In genomic region chr12:54562720-54563356, GRCh38 we compare ENCODE assay signal across 33 cellular contexts. TPM values are rescaled to one million over a fixed set of nuclear protein-coding genes. Genes with fewer than 3 reads are reported as not detected.
A peak's percentile ranks its signal among the peaks of the same experiment; 100 is the strongest.
DNase-seq lines count a peak whose midpoint lies in the region; ATAC-seq, FAIRE-seq and TF ChIP-seq lines count a peak whose summit lies in the region.
"Had no signal": no experiment of that assay in that cellular context is flagged by ENCODE, and none has a peak within 500 bp of the region (broad histone marks: within the 10 kb centered on the region; RNA-seq: fewer than 3 reads in every experiment).

No MANE protein-coding gene starts in this region.

- H3K36me3 ChIP-seq in left ventricle myocardium inferior (no peaks in the 10 kb centered on the region), right atrium auricular region (no peaks in the 10 kb centered on the region), WERI-Rb-1 (no peaks in the 10 kb centered on the region), subcutaneous abdominal adipose tissue (ENCODE audit: control insufficient read depth in 5 of 5, insufficient read depth in 5 of 5, low read length in 5 of 5) (peaks cover 0 to 3% (median 0%) of the 10 kb centered on the region in 5 donors)
- H3K36me3 ChIP-seq: gastrocnemius medialis, pancreas, right lobe of liver had no signal

- TF ChIP-seq CTCF in left ventricle myocardium inferior (IDR thresholded peaks at IDR 0.05; ENCODE audit: borderline replicate concordance) (no peak), right atrium auricular region (IDR thresholded peaks at IDR 0.05) (no peak), WERI-Rb-1 (IDR thresholded peaks at IDR 0.05; ENCODE audit: low read depth, low read length) (no peak)

- H3K4me3 ChIP-seq in left ventricle myocardium inferior (peak overlapping the region; percentile 64), right atrium auricular region (no peak overlapping the region), WERI-Rb-1 (ENCODE audit: low read depth, low read length) (no peak overlapping the region), subcutaneous abdominal adipose tissue (ENCODE audit: low read depth in 1 of 5, low read length in 5 of 5) (peak overlapping the region in 3 of 5 donors; percentile 55 to 75 (median 66))
- H3K4me3 ChIP-seq: gastrocnemius medialis, pancreas, right lobe of liver had no signal

- no peak for ATAC-seq in GM21360 (IDR thresholded peaks at IDR 0.05; ENCODE audit: unreplicated experiment)
- ATAC-seq: gastrocnemius medialis, left colon, Right ventricle myocardium inferior had no signal

- H3K9me3 ChIP-seq in left ventricle myocardium inferior (replicated peaks), result no peaks in the 10 kb centered on the region
- no peaks in the 10 kb centered on the region for H3K9me3 ChIP-seq in right atrium auricular region
- H3K9me3 ChIP-seq in WERI-Rb-1 (ENCODE audit: severe bottlenecking), result no peaks in the 10 kb centered on the region
- no peaks in the 10 kb centered on the region for H3K9me3 ChIP-seq in subcutaneous abdominal adipose tissue (ENCODE audit: control insufficient read depth in 5 of 5, low read length in 5 of 5)
- H3K9me3 ChIP-seq: gastrocnemius medialis, pancreas, right lobe of liver had no signal

- DNase-seq in left ventricle myocardium inferior (no peak), right atrium auricular region (ENCODE audit: low spot score) (no peak), WERI-Rb-1 (no peak), globus pallidus (ENCODE audit: low spot score) (no peak), epidermal melanocyte (ENCODE audit: insufficient read length, low spot score) (no peak)
- DNase-seq: activated gamma-delta T cell treated with Interleukin-2 at 50 U/mL for 16 hours; activated T-cell treated with anti-CD3 and anti-CD28 coated beads, Interleukin-2, amount 50 U/mL, for 1 hour; C1 segment of cervical spinal cord; central memory CD4-positive, alpha-beta T cell; COR-L47; dermis blood vessel endothelial cell; DMS53; gastrocnemius medialis; H9; hypothalamus; Karpas-422; NCI-H1436; NCI-H226; NCI-H526 treated with DMSO at 0.1 percent for 48 hours; pancreas; right lobe of liver; stimulated activated CD4-positive, alpha-beta T cell treated with anti-CD3 and anti-CD28 coated beads, Interleukin-12 subunit alpha, Interleukin-12 subunit beta, amount 100 ng/mL, for 4 hours; stimulated activated CD4-positive, alpha-beta T cell treated with anti-CD3 and anti-CD28 coated beads, Interleukin-4, amount 100 ng/mL, for 24 hours; substantia nigra had no signal

- peak; percentile 95 for FAIRE-seq in islet of Langerhans (lab: Jason Lieb, UNC)
- FAIRE-seq: GM12892, pancreas had no signal

- H3K4me1 ChIP-seq in left ventricle myocardium inferior, result peaks cover 19% of the 10 kb centered on the region
- peaks cover 0 to 6% of the 10 kb centered on the region in 2 donors for H3K4me1 ChIP-seq in right atrium auricular region
- H3K4me1 ChIP-seq in subcutaneous abdominal adipose tissue (ENCODE audit: control insufficient read depth in 5 of 5, insufficient read depth in 5 of 5, low read length in 5 of 5), result peaks cover 2 to 40% (median 27%) of the 10 kb centered on the region in 5 donors
- H3K4me1 ChIP-seq: pancreas, right lobe of liver had no signal

- intact Hi-C loops in left ventricle myocardium inferior (cut with micrococcal nuclease), result no loop called here

- H3K9ac ChIP-seq in subcutaneous abdominal adipose tissue (ENCODE audit: low read length in 5 of 5), result peak overlapping the region in 1 of 5 donors; percentile 4

- H3K27me3 ChIP-seq in left ventricle myocardium inferior (ENCODE audit: low read depth) (peaks cover 64% of the 10 kb centered on the region), right atrium auricular region (no peaks in the 10 kb centered on the region), WERI-Rb-1 (ENCODE audit: insufficient read depth, low read depth, severe bottlenecking) (no peaks in the 10 kb centered on the region), subcutaneous abdominal adipose tissue (ENCODE audit: control insufficient read depth in 5 of 5, insufficient read depth in 4 of 5, low read length in 5 of 5) (peaks cover 0 to 2% (median 0%) of the 10 kb centered on the region in 5 donors)
- H3K27me3 ChIP-seq: pancreas, right lobe of liver had no signal

- H3K27ac ChIP-seq in left ventricle myocardium inferior (replicated peaks) (peak overlapping the region; percentile 83), right atrium auricular region (no peak overlapping the region), WERI-Rb-1 (peak overlapping the region; percentile 35), subcutaneous abdominal adipose tissue (ENCODE audit: low read depth, low read length) (no peak overlapping the region)
- H3K27ac ChIP-seq: pancreas, right lobe of liver had no signal

RNA-seq across cellular contexts. Expression of gene PDE1B, which starts 13.4 kb away (rescaled TPM):
- total RNA-seq in left ventricle myocardium inferior (1.8 TPM), right atrium auricular region (1 to 10 TPM; 1.7 to 4.8 TPM)
- total RNA-seq: dermis blood vessel endothelial cell, fibroblast of lung, G401 had no signal

RNA-seq across cellular contexts. Expression of gene PPP1R1A, which starts 25.6 kb away (rescaled TPM):
- total RNA-seq in left ventricle myocardium inferior (75.0 TPM), right atrium auricular region (100 to 1,000 TPM; 104 to 111 TPM)
- total RNA-seq: fibroblast of lung; G401; T-helper 2 cell treated with Interferon-gamma antibody and Interleukin-4, amounts not matched to agents 100 ng/mL and 5 ng/mL, for 36 hours had no signal

Comparison
In these comparisons a context has a peak if more than half of its experiments do, and no peak if none do; other contexts are left out.
1. H3K27ac ChIP-seq: peak in left ventricle myocardium inferior (single experiment) and WERI-Rb-1 (single experiment); none in right atrium auricular region (0 of 2) and subcutaneous abdominal adipose tissue (single experiment).
2. H3K4me3 ChIP-seq: peak in left ventricle myocardium inferior (single experiment) and subcutaneous abdominal adipose tissue (3 of 5); none in right atrium auricular region (0 of 2) and WERI-Rb-1 (single experiment).